In genomic region chr2:121562269-121563176, GRCh38 we compare ENCODE assay signal across 15 cellular contexts. TPM values are rescaled to one million over a fixed set of nuclear protein-coding genes. Genes with fewer than 3 reads are reported as not detected.
A peak's percentile ranks its signal among the peaks of the same experiment; 100 is the strongest.
DNase-seq lines count a peak whose midpoint lies in the region; ATAC-seq, FAIRE-seq and TF ChIP-seq lines count a peak whose summit lies in the region.
"Had no signal": no experiment of that assay in that cellular context is flagged by ENCODE, and none has a peak within 500 bp of the region (broad histone marks: within the 10 kb centered on the region; RNA-seq: fewer than 3 reads in every experiment).

No MANE protein-coding gene starts in this region.

- H3K9me2 ChIP-seq in Karpas-422 (replicated peaks; ENCODE audit: insufficient read depth, low read length) = no peaks in the 10 kb centered on the region

- peaks cover 6% of the 10 kb centered on the region for H3K9me1 ChIP-seq in keratinocyte (ENCODE audit: control insufficient read depth, extremely low read depth, insufficient read depth, low read length)

- H2AFZ ChIP-seq in Karpas-422 (ENCODE audit: low read length) (no peak overlapping the region), keratinocyte (ENCODE audit: control insufficient read depth, low read length) (no peak overlapping the region)

- intact Hi-C loops in colonic mucosa (cut with DNase I) = no loop called here

- H3K9me3 ChIP-seq in CD8-positive, alpha-beta memory T cell (ENCODE audit: low read length) = no peaks in the 10 kb centered on the region
- no peaks in the 10 kb centered on the region for H3K9me3 ChIP-seq in Karpas-422 (ENCODE audit: low read length)
- H3K9me3 ChIP-seq in keratinocyte (ENCODE audit: control insufficient read depth, low read depth, low read length) = no peaks in the 10 kb centered on the region
- H3K9me3 ChIP-seq in colonic mucosa = no peaks in the 10 kb centered on the region
- H3K9me3 ChIP-seq: testis had no signal

- H3K79me2 ChIP-seq in Karpas-422 (ENCODE audit: low read length) (peaks cover 94% of the 10 kb centered on the region), keratinocyte (ENCODE audit: control insufficient read depth, insufficient read depth, low read length) (peaks cover 48% of the 10 kb centered on the region)

- no peaks in the 10 kb centered on the region for H3K36me3 ChIP-seq in CD8-positive, alpha-beta memory T cell (ENCODE audit: insufficient read depth, low read length)
- H3K36me3 ChIP-seq in Karpas-422 (ENCODE audit: insufficient read depth, low read length) (peaks cover 4% of the 10 kb centered on the region; the same call in 1 of the 2 replicates), keratinocyte (ENCODE audit: control insufficient read depth in 2 of 2, extremely low read depth in 1 of 2, insufficient read depth in 2 of 2, low read length in 2 of 2) (no peaks in the 10 kb centered on the region), colonic mucosa (no peaks in the 10 kb centered on the region)

- H4K20me1 ChIP-seq in Karpas-422 (ENCODE audit: insufficient read depth, low read depth, low read length) (no peaks in the 10 kb centered on the region), keratinocyte (ENCODE audit: control insufficient read depth, extremely low read depth, insufficient read depth, low read length) (peaks cover 6% of the 10 kb centered on the region)

- ATAC-seq in GM19463 (IDR thresholded peaks at IDR 0.05; ENCODE audit: unreplicated experiment) = peak; percentile 84

- no peak overlapping the region for H3K27ac ChIP-seq in CD8-positive, alpha-beta memory T cell (ENCODE audit: low read depth, low read length)
- H3K27ac ChIP-seq in Karpas-422 (ENCODE audit: low read length) (peak overlapping the region; percentile 67), keratinocyte (ENCODE audit: control insufficient read depth, insufficient read depth, low read length) (peak overlapping the region; percentile 42), colonic mucosa (no peak overlapping the region)

- H3K4me3 Mint-ChIP-seq in CD8-positive, alpha-beta memory T cell = no peak overlapping the region

- H3K36me3 Mint-ChIP-seq in CD8-positive, alpha-beta memory T cell = peaks cover 2 to 9% (median 5%) of the 10 kb centered on the region in 3 donors

- POLR2A ChIA-PET in CD8-positive, alpha-beta memory T cell (lab: Charles Lee) = interaction anchor here (0.6 kb wide), 1 partner anchor 137 kb away, joined by 3 read pairs; no protein-coding TSS in a partner anchor

- H3K4me2 ChIP-seq in Karpas-422 (ENCODE audit: low read depth, low read length, poor library complexity, severe bottlenecking) (peak overlapping the region; percentile 31), keratinocyte (ENCODE audit: control insufficient read depth, extremely low read depth, insufficient read depth, low read depth, low read length) (peak overlapping the region; percentile 36)

- no peak for TF ChIP-seq CTCF in keratinocyte (optimal IDR thresholded peaks at IDR 0.05 in 1 of 3, IDR thresholded peaks at IDR 0.05 in 1 of 3, conservative IDR thresholded peaks at IDR 0.05 in 1 of 3; ENCODE audit: extremely low read depth in 1 of 3, insufficient read depth in 2 of 3, low read length in 3 of 3)
- TF ChIP-seq CTCF in colonic mucosa (IDR thresholded peaks at IDR 0.05) = no peak

- H3K4me1 Mint-ChIP-seq in CD8-positive, alpha-beta memory T cell = peaks cover 58 to 81% (median 77%) of the 10 kb centered on the region in 3 donors

- CTCF ChIA-PET in CD8-positive, alpha-beta memory T cell (lab: Charles Lee) = no interaction called here

- H3K27ac Mint-ChIP-seq in CD8-positive, alpha-beta memory T cell = peak overlapping the region in 6 of 8 donors; percentile 2 to 72 (median 56)

- H3K27me3 Mint-ChIP-seq in CD8-positive, alpha-beta memory T cell = no peaks in the 10 kb centered on the region

- no peak overlapping the region for H3K4me3 ChIP-seq in CD8-positive, alpha-beta memory T cell (ENCODE audit: low read length)
- H3K4me3 ChIP-seq in Karpas-422 (ENCODE audit: low read length) (no peak overlapping the region), keratinocyte (ENCODE audit: control insufficient read depth in 2 of 3, extremely low read depth in 1 of 3, insufficient read depth in 2 of 3, low read depth in 1 of 3, low read length in 3 of 3) (no peak overlapping the region), colonic mucosa (no peak overlapping the region)
- H3K4me3 ChIP-seq: testis had no signal

- FAIRE-seq in keratinocyte (lab: Jason Lieb, UNC) = no peak

- H3K9me3 Mint-ChIP-seq in CD8-positive, alpha-beta memory T cell = no peaks in the 10 kb centered on the region

- H3K9ac ChIP-seq in Karpas-422 (ENCODE audit: low read length) (peak overlapping the region; percentile 24; the same call in 1 of the 2 replicates), keratinocyte (ENCODE audit: control insufficient read depth, extremely low read depth, insufficient read depth, low read length) (no peak overlapping the region), colonic mucosa (ENCODE audit: low read depth in 2 of 2, low read length in 2 of 2) (no peak overlapping the region)

- dilution Hi-C loops in keratinocyte (cut with MboI; ENCODE audit: extremely low pct_ligation_motif_present, low sequenced_read_pairs) = no loop called here

- DNase-seq in CD8-positive, alpha-beta memory T cell = no peak
- DNase-seq in Karpas-422 = no peak
- no peak for DNase-seq in keratinocyte (ENCODE audit: low read depth, low spot score)
- no peak for DNase-seq in DMS 273 (lab: John Stamatoyannopoulos, UW; ENCODE audit: unreplicated experiment)
- no peak for DNase-seq in HCEC 1CT
- no peak for DNase-seq in colonic mucosa
- no peak for DNase-seq in activated naive CD4-positive, alpha-beta T cell (lab: John Stamatoyannopoulos, UW)
- DNase-seq: activated T-cell treated with anti-CD3 and anti-CD28 coated beads, Interleukin-2, amount 50 U/mL, for 48 hours; C1 segment of cervical spinal cord; cerebellar nuclear complex; NCI-H2171; RPMI8226 had no signal

- no peaks in the 10 kb centered on the region for H3K4me1 ChIP-seq in CD8-positive, alpha-beta memory T cell (ENCODE audit: insufficient read depth, low read length)
- H3K4me1 ChIP-seq in Karpas-422 (ENCODE audit: low read length) (peaks cover 91% of the 10 kb centered on the region), keratinocyte (ENCODE audit: control insufficient read depth, extremely low read depth, insufficient read depth, low read length) (peaks cover 23% of the 10 kb centered on the region), colonic mucosa (no peaks in the 10 kb centered on the region)

- H3K27me3 ChIP-seq in CD8-positive, alpha-beta memory T cell (ENCODE audit: insufficient read depth, low read length, poor library complexity, severe bottlenecking) = no peaks in the 10 kb centered on the region
- no peaks in the 10 kb centered on the region for H3K27me3 ChIP-seq in Karpas-422 (ENCODE audit: low read length)
- H3K27me3 ChIP-seq in keratinocyte (ENCODE audit: control insufficient read depth, extremely low read depth, insufficient read depth, low read length) = no peaks in the 10 kb centered on the region
- no peaks in the 10 kb centered on the region for H3K27me3 ChIP-seq in colonic mucosa
- H3K27me3 ChIP-seq: testis had no signal

RNA-seq across cellular contexts. Expression of gene RNU4ATAC, which starts 31.8 kb away (rescaled TPM):
- not detected for total RNA-seq in CD8-positive, alpha-beta memory T cell
- polyA plus RNA-seq in CD8-positive, alpha-beta memory T cell = not detected
- total RNA-seq in Karpas-422 (2014; rRNA removed; shearing (Covaris generic); ENCODE audit: low replicate concordance) = not detected in 2 replicates
- not detected in 3 replicates for polyA plus RNA-seq in keratinocyte
- not detected for polyA plus RNA-seq in keratinocyte (2011; ENCODE audit: low read depth)
- not detected in 2 replicates for polyA plus RNA-seq in keratinocyte (2011; cell fraction: cytosol; rRNA removed)
- polyA plus RNA-seq in keratinocyte (2011; cell fraction: nucleus; rRNA removed) = not detected in 2 replicates
- polyA plus RNA-seq in keratinocyte (2012; ENCODE audit: low replicate concordance) = not detected in 2 replicates
- under 0.01 TPM in 3 replicates for polyA minus RNA-seq in keratinocyte
- 1,401 TPM for polyA minus RNA-seq in keratinocyte (2011; cell fraction: cytosol; rRNA and poly(A)+ RNA removed)
- polyA minus RNA-seq in keratinocyte (2011; cell fraction: nucleus; rRNA and poly(A)+ RNA removed) = under 0.01 TPM in 2 replicates
- total RNA-seq in colonic mucosa = not detected
- total RNA-seq: liver, testis had no signal

Comparison
In these comparisons a context has a peak if more than half of its experiments do, and no peak if none do; other contexts are left out.
1. H3K27ac ChIP-seq: peak in Karpas-422 (single experiment) and keratinocyte (single experiment); none in CD8-positive, alpha-beta memory T cell (single experiment) and colonic mucosa (single experiment).